1 cellular context compared by ENCODE assay signal in the genomic region with DNA sequence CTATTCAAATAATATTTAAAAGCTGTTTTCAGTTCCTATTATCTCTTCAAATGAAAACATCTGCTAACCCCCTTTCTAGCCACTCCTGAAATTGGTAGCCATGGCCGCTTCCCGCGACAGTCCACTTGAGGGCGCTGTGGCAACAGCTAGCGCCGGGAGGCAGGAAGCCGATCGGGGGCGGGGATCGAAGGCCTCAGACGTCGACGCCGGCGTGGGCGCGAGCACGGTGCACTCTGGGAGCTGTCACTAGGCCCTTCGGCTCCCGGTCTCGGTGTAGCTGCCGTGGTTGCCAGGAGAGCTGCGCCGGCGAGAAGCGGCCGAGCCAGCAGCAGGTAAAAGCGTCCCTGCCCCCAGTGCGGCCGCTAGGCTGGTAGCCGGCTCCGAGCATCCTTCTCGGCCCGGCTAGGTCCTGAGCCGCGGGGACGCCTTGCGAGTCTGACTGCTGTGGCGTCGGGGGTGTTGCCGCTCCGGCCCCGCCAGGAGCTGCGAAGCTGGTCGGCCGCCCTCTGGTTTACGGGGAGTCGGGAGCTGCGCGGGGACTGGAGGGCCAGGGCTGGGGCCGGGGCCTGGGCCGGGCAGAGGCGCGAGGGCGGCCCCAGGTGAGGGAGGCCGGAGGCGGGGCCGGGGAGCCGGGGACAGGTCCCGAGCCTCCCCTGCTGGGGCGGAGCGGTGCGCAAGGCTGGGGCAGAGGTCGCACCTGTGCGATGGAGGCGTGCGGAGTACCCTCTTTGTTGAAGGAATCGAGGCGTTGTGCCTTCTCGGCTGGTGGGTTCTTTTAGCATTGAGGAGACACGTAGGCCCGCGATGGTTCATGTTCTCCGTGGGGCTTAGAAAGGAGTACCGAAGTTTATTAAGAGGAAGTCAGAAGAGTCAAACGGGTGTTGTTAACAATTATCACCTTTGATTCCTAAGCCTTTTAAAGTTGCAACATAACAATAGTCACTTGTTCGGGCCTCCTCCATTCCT.
TF ChIP-seq lines count a peak whose summit lies in the region.

A gene with protein sequence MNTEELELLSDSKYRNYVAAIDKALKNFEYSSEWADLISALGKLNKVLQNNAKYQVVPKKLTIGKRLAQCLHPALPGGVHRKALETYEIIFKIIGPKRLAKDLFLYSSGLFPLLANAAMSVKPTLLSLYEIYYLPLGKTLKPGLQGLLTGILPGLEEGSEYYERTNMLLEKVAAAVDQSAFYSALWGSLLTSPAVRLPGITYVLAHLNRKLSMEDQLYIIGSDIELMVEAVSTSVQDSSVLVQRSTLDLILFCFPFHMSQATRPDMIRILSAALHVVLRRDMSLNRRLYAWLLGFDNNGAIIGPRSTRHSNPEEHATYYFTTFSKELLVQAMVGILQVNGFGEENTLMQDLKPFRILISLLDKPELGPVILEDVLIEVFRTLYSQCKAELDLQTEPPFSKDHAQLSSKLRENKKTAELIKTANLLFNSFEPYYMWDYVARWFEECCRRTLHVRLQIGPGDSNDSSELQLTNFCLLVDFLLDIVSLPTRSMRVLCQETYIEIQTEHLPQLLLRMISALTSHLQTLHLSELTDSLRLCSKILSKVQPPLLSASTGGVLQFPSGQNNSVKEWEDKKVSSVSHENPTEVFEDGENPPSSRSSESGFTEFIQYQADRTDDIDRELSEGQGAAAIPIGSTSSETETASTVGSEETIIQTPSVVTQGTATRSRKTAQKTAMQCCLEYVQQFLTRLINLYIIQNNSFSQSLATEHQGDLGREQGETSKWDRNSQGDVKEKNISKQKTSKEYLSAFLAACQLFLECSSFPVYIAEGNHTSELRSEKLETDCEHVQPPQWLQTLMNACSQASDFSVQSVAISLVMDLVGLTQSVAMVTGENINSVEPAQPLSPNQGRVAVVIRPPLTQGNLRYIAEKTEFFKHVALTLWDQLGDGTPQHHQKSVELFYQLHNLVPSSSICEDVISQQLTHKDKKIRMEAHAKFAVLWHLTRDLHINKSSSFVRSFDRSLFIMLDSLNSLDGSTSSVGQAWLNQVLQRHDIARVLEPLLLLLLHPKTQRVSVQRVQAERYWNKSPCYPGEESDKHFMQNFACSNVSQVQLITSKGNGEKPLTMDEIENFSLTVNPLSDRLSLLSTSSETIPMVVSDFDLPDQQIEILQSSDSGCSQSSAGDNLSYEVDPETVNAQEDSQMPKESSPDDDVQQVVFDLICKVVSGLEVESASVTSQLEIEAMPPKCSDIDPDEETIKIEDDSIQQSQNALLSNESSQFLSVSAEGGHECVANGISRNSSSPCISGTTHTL (N-terminal part only) (plus strand): TSS at position 224 of the 966 bp plus-strand sequence. CDS start 29,307 bp downstream, outside the sequence.

TF ChIP-seq in K562, 482 proteins besides CTCF, POLR2A, EP300 and RAD21 (continued from another document and continues in another):
- TF ChIP-seq, protein P1, sequence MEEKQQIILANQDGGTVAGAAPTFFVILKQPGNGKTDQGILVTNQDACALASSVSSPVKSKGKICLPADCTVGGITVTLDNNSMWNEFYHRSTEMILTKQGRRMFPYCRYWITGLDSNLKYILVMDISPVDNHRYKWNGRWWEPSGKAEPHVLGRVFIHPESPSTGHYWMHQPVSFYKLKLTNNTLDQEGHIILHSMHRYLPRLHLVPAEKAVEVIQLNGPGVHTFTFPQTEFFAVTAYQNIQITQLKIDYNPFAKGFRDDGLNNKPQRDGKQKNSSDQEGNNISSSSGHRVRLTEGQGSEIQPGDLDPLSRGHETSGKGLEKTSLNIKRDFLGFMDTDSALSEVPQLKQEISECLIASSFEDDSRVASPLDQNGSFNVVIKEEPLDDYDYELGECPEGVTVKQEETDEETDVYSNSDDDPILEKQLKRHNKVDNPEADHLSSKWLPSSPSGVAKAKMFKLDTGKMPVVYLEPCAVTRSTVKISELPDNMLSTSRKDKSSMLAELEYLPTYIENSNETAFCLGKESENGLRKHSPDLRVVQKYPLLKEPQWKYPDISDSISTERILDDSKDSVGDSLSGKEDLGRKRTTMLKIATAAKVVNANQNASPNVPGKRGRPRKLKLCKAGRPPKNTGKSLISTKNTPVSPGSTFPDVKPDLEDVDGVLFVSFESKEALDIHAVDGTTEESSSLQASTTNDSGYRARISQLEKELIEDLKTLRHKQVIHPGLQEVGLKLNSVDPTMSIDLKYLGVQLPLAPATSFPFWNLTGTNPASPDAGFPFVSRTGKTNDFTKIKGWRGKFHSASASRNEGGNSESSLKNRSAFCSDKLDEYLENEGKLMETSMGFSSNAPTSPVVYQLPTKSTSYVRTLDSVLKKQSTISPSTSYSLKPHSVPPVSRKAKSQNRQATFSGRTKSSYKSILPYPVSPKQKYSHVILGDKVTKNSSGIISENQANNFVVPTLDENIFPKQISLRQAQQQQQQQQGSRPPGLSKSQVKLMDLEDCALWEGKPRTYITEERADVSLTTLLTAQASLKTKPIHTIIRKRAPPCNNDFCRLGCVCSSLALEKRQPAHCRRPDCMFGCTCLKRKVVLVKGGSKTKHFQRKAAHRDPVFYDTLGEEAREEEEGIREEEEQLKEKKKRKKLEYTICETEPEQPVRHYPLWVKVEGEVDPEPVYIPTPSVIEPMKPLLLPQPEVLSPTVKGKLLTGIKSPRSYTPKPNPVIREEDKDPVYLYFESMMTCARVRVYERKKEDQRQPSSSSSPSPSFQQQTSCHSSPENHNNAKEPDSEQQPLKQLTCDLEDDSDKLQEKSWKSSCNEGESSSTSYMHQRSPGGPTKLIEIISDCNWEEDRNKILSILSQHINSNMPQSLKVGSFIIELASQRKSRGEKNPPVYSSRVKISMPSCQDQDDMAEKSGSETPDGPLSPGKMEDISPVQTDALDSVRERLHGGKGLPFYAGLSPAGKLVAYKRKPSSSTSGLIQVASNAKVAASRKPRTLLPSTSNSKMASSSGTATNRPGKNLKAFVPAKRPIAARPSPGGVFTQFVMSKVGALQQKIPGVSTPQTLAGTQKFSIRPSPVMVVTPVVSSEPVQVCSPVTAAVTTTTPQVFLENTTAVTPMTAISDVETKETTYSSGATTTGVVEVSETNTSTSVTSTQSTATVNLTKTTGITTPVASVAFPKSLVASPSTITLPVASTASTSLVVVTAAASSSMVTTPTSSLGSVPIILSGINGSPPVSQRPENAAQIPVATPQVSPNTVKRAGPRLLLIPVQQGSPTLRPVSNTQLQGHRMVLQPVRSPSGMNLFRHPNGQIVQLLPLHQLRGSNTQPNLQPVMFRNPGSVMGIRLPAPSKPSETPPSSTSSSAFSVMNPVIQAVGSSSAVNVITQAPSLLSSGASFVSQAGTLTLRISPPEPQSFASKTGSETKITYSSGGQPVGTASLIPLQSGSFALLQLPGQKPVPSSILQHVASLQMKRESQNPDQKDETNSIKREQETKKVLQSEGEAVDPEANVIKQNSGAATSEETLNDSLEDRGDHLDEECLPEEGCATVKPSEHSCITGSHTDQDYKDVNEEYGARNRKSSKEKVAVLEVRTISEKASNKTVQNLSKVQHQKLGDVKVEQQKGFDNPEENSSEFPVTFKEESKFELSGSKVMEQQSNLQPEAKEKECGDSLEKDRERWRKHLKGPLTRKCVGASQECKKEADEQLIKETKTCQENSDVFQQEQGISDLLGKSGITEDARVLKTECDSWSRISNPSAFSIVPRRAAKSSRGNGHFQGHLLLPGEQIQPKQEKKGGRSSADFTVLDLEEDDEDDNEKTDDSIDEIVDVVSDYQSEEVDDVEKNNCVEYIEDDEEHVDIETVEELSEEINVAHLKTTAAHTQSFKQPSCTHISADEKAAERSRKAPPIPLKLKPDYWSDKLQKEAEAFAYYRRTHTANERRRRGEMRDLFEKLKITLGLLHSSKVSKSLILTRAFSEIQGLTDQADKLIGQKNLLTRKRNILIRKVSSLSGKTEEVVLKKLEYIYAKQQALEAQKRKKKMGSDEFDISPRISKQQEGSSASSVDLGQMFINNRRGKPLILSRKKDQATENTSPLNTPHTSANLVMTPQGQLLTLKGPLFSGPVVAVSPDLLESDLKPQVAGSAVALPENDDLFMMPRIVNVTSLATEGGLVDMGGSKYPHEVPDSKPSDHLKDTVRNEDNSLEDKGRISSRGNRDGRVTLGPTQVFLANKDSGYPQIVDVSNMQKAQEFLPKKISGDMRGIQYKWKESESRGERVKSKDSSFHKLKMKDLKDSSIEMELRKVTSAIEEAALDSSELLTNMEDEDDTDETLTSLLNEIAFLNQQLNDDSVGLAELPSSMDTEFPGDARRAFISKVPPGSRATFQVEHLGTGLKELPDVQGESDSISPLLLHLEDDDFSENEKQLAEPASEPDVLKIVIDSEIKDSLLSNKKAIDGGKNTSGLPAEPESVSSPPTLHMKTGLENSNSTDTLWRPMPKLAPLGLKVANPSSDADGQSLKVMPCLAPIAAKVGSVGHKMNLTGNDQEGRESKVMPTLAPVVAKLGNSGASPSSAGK (IDR thresholded peaks at IDR 0.05): peak; percentile 61
- no peak for TF ChIP-seq EWSR1 (IDR thresholded peaks at IDR 0.05; ENCODE audit: borderline replicate concordance, low read depth, partially characterized antibody)
- TF ChIP-seq SRSF7 (optimal IDR thresholded peaks at IDR 0.05; ENCODE audit: low read depth, low read length): no peak
- TF ChIP-seq, protein P2, sequence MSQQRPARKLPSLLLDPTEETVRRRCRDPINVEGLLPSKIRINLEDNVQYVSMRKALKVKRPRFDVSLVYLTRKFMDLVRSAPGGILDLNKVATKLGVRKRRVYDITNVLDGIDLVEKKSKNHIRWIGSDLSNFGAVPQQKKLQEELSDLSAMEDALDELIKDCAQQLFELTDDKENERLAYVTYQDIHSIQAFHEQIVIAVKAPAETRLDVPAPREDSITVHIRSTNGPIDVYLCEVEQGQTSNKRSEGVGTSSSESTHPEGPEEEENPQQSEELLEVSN (IDR thresholded peaks at IDR 0.05; ENCODE audit: borderline replicate concordance in 1 of 2, extremely low read depth in 1 of 2, insufficient read depth in 1 of 2, insufficient read length in 1 of 2, low read depth in 1 of 2, low read length in 1 of 2, poor library complexity in 1 of 2, severe bottlenecking in 1 of 2): peak; percentile 64 to 71
- TF ChIP-seq TEAD1 (CRISPR knock-in tag; IDR thresholded peaks at IDR 0.05): no peak
- TF ChIP-seq C11orf30 (IDR thresholded peaks at IDR 0.05; ENCODE audit: low read depth): no peak
- peak; percentile 19; the same call in 1 of the 2 replicates for TF ChIP-seq HCFC1 (IDR thresholded peaks at IDR 0.05; ENCODE audit: low read depth, low read length)
- no peak for TF ChIP-seq XRCC4 (IDR thresholded peaks at IDR 0.05; ENCODE audit: extremely low read depth, insufficient read depth, insufficient read length)
- TF ChIP-seq, protein P3, sequence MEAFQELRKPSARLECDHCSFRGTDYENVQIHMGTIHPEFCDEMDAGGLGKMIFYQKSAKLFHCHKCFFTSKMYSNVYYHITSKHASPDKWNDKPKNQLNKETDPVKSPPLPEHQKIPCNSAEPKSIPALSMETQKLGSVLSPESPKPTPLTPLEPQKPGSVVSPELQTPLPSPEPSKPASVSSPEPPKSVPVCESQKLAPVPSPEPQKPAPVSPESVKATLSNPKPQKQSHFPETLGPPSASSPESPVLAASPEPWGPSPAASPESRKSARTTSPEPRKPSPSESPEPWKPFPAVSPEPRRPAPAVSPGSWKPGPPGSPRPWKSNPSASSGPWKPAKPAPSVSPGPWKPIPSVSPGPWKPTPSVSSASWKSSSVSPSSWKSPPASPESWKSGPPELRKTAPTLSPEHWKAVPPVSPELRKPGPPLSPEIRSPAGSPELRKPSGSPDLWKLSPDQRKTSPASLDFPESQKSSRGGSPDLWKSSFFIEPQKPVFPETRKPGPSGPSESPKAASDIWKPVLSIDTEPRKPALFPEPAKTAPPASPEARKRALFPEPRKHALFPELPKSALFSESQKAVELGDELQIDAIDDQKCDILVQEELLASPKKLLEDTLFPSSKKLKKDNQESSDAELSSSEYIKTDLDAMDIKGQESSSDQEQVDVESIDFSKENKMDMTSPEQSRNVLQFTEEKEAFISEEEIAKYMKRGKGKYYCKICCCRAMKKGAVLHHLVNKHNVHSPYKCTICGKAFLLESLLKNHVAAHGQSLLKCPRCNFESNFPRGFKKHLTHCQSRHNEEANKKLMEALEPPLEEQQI (IDR thresholded peaks at IDR 0.05): no peak
- TF ChIP-seq, protein P4, sequence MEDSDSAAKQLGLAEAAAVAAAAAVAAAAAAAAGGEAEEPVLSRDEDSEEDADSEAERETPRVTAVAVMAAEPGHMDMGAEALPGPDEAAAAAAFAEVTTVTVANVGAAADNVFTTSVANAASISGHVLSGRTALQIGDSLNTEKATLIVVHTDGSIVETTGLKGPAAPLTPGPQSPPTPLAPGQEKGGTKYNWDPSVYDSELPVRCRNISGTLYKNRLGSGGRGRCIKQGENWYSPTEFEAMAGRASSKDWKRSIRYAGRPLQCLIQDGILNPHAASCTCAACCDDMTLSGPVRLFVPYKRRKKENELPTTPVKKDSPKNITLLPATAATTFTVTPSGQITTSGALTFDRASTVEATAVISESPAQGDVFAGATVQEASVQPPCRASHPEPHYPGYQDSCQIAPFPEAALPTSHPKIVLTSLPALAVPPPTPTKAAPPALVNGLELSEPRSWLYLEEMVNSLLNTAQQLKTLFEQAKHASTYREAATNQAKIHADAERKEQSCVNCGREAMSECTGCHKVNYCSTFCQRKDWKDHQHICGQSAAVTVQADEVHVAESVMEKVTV (CRISPR knock-in tag; IDR thresholded peaks at IDR 0.05): peak; percentile 91
- peak; percentile 24; the same call in 1 of the 2 replicates for TF ChIP-seq DIDO1 (tag; IDR thresholded peaks at IDR 0.05; ENCODE audit: low read depth)
- no peak for TF ChIP-seq ZNF232 (CRISPR knock-in tag; IDR thresholded peaks at IDR 0.05)
- TF ChIP-seq NFIC (IDR thresholded peaks at IDR 0.05): peak; percentile 67
- peak; percentile 74 for TF ChIP-seq RBFOX2 (IDR thresholded peaks at IDR 0.05; ENCODE audit: low read depth, low read length)
- peak; percentile 89 for TF ChIP-seq CREM (IDR thresholded peaks at IDR 0.05; ENCODE audit: low read depth)
- TF ChIP-seq FOS (IDR thresholded peaks at IDR 0.05; ENCODE audit: extremely low read depth, insufficient read length): no peak
- TF ChIP-seq FOXK2 (conservative IDR thresholded peaks at IDR 0.05 in 1 of 2, IDR thresholded peaks at IDR 0.05 in 1 of 2; ENCODE audit: low read depth in 2 of 2): no peak
- TF ChIP-seq, protein P5, sequence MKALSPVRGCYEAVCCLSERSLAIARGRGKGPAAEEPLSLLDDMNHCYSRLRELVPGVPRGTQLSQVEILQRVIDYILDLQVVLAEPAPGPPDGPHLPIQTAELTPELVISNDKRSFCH (CRISPR knock-in tag; IDR thresholded peaks at IDR 0.05): no peak
- TF ChIP-seq, protein P5 (tag; IDR thresholded peaks at IDR 0.05): no peak
- TF ChIP-seq MEIS2 (IDR thresholded peaks at IDR 0.05; ENCODE audit: partially characterized antibody): peak; percentile 48
- peak; percentile 88; the same call in 1 of the 2 replicates for TF ChIP-seq MXI1 (IDR thresholded peaks at IDR 0.05; ENCODE audit: low read depth, low read length)
- TF ChIP-seq OTX1 (CRISPR knock-in tag; IDR thresholded peaks at IDR 0.05): no peak
- TF ChIP-seq PYGO2 (tag; IDR thresholded peaks at IDR 0.05): no peak
- no peak for TF ChIP-seq BDP1 (IDR thresholded peaks at IDR 0.05; ENCODE audit: insufficient read depth, insufficient read length)
- no peak for TF ChIP-seq ZNF124 (CRISPR knock-in tag; IDR thresholded peaks at IDR 0.05)
- TF ChIP-seq, protein P6, sequence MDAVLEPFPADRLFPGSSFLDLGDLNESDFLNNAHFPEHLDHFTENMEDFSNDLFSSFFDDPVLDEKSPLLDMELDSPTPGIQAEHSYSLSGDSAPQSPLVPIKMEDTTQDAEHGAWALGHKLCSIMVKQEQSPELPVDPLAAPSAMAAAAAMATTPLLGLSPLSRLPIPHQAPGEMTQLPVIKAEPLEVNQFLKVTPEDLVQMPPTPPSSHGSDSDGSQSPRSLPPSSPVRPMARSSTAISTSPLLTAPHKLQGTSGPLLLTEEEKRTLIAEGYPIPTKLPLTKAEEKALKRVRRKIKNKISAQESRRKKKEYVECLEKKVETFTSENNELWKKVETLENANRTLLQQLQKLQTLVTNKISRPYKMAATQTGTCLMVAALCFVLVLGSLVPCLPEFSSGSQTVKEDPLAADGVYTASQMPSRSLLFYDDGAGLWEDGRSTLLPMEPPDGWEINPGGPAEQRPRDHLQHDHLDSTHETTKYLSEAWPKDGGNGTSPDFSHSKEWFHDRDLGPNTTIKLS (IDR thresholded peaks at IDR 0.05; ENCODE audit: borderline replicate concordance, low read depth): 0 out of 2 replicates have a peak, but pooled peaks have one; percentile 21
